In the genomic region with DNA sequence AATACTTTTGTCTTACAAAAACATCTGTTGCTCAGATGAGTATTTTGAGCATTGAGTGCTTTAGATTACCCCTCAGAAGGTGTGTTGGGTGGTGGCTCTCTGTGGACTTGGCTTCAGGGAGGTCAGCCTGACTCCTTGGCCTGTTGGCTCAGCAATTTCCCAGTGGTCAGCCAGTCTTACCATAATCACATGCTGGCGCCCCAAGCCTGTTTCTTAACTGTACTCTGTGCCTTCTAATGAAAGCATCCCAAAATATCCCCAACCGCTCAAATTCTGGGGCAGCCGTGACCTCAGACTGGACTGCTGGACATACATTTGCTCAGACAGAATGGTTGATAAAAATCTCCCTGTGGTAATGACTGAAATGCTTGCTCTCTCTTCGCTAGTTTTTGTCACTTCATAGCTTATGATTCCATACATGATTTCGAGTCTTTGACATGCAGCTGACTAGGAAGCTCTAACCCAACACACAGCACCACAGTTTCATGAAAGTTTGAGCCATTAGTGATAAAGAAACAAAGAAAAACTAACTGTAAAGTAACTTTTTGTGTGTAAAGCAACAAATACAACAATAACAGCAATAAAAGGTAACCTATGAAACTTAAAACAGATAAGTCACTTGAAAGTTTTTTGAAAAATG, we compare ENCODE assay signal across 13 cellular contexts.
A peak's percentile ranks its signal among the peaks of the same experiment; 100 is the strongest.
DNase-seq lines count a peak whose midpoint lies in the region; ATAC-seq and TF ChIP-seq lines count a peak whose summit lies in the region.
"Had no signal": no experiment of that assay in that cellular context is flagged by ENCODE, and none has a peak within 500 bp of the region (broad histone marks: within the 10 kb centered on the region; RNA-seq: fewer than 3 reads in every experiment).

No MANE protein-coding gene starts in this region.

- CTCF ChIA-PET in activated CD8-positive, alpha-beta T cell treated with anti-CD3 and anti-CD28 coated beads for 36 hours (lab: Charles Lee) = no interaction called here

- no peak overlapping the region for H3K27ac Mint-ChIP-seq in activated CD8-positive, alpha-beta T cell treated with anti-CD3 and anti-CD28 coated beads for 36 hours
- H3K27ac Mint-ChIP-seq: effector memory CD8-positive, alpha-beta T cell had no signal

- peak; percentile 78 for DNase-seq in medulla oblongata (ENCODE audit: extremely low spot score)
- no peak for DNase-seq in effector CD8-positive, alpha-beta T cell (lab: John Stamatoyannopoulos, UW)
- no peak for DNase-seq in activated CD8-positive, alpha-beta T cell treated with anti-CD3 and anti-CD28 coated beads for 36 hours
- DNase-seq in hepatic stellate cell (ENCODE audit: low spot score) = no peak
- no peak for DNase-seq in coronary artery (ENCODE audit: low spot score)
- DNase-seq: activated CD8-positive, alpha-beta memory T cell treated with anti-CD3 and anti-CD28 coated beads for 24 hours; effector memory CD8-positive, alpha-beta T cell; NCI-H1092 treated with DMSO at 0.1 percent for 48 hours; stomach had no signal

- no peaks in the 10 kb centered on the region for H3K9me3 Mint-ChIP-seq in activated CD8-positive, alpha-beta T cell treated with anti-CD3 and anti-CD28 coated beads for 36 hours

- no peaks in the 10 kb centered on the region for H3K9me2 ChIP-seq in OCI-LY1 (ENCODE audit: low read depth, low read length)

- no peaks in the 10 kb centered on the region for H3F3A ChIP-seq in OCI-LY1 (ENCODE audit: insufficient read depth, low read length)

- intact Hi-C loops in activated CD8-positive, alpha-beta T cell treated with anti-CD3 and anti-CD28 coated beads for 36 hours (cut with micrococcal nuclease) = no loop called here

- no peaks in the 10 kb centered on the region for H3K36me3 Mint-ChIP-seq in activated CD8-positive, alpha-beta T cell treated with anti-CD3 and anti-CD28 coated beads for 36 hours (ENCODE audit: low read depth)

- H3K27me3 ChIP-seq in BLaER1 treated with 17β-estradiol and CSF1 and Interleukin-3, amounts not matched to agents 10 nM and 100 nM = no peaks in the 10 kb centered on the region
- no peaks in the 10 kb centered on the region for H3K27me3 ChIP-seq in OCI-LY1 (ENCODE audit: insufficient read depth, low read length)
- H3K27me3 ChIP-seq: stomach had no signal

- TF ChIP-seq CTCF in OCI-LY1 (IDR thresholded peaks at IDR 0.05; ENCODE audit: low read length) (no peak), coronary artery (IDR thresholded peaks at IDR 0.05) (no peak)
- no peak for TF ChIP-seq CTCF in activated CD8-positive, alpha-beta T cell treated with anti-CD3 and anti-CD28 coated beads for 36 hours (IDR thresholded peaks at IDR 0.05)

- H3K9me3 ChIP-seq in BLaER1 treated with 17β-estradiol and CSF1 and Interleukin-3, amounts not matched to agents 10 nM and 100 nM (replicated peaks in 1 of 11) = no peaks in the 10 kb centered on the region
- no peaks in the 10 kb centered on the region for H3K9me3 ChIP-seq in OCI-LY1 (ENCODE audit: low read length)
- H3K9me3 ChIP-seq: stomach had no signal

- H3K9ac ChIP-seq in BLaER1 treated with 17β-estradiol and CSF1 and Interleukin-3, amounts not matched to agents 10 nM and 100 nM = peak overlapping the region in 6 of 11 experiments; percentile 28 to 58 (median 42); a peak in 9 of 22 replicates
- H3K9ac ChIP-seq in OCI-LY1 (ENCODE audit: low read length) = peak overlapping the region; percentile 18

- H3K4me3 ChIP-seq in BLaER1 treated with 17β-estradiol and CSF1 and Interleukin-3, amounts not matched to agents 10 nM and 100 nM = no peak overlapping the region
- H3K4me3 ChIP-seq in OCI-LY1 (ENCODE audit: low read depth, low read length, poor library complexity, severe bottlenecking) = peak overlapping the region; percentile 11
- no peak overlapping the region for H3K4me3 ChIP-seq in coronary artery
- H3K4me3 ChIP-seq: smooth muscle cell, stomach had no signal

- H3K27ac ChIP-seq in BLaER1 treated with 17β-estradiol and CSF1 and Interleukin-3, amounts not matched to agents 10 nM and 100 nM = peak overlapping the region; percentile 33 to 86 (median 76); a peak in 20 of 22 replicates
- H3K27ac ChIP-seq in OCI-LY1 (ENCODE audit: low read depth, low read length, poor library complexity, severe bottlenecking) (peak overlapping the region; percentile 68), coronary artery (no peak overlapping the region)
- H3K27ac ChIP-seq: stomach had no signal

- H3K4me3 Mint-ChIP-seq in activated CD8-positive, alpha-beta T cell treated with anti-CD3 and anti-CD28 coated beads for 36 hours = no peak overlapping the region
- H3K4me3 Mint-ChIP-seq: effector memory CD8-positive, alpha-beta T cell had no signal

- no peaks in the 10 kb centered on the region for H3K27me3 Mint-ChIP-seq in activated CD8-positive, alpha-beta T cell treated with anti-CD3 and anti-CD28 coated beads for 36 hours
- H3K27me3 Mint-ChIP-seq: effector memory CD8-positive, alpha-beta T cell had no signal

- peak; percentile 45 for ATAC-seq in GM21390 (IDR thresholded peaks at IDR 0.05; ENCODE audit: unreplicated experiment)
- ATAC-seq in activated CD8-positive, alpha-beta T cell treated with anti-CD3 and anti-CD28 coated beads for 36 hours = no peak
- ATAC-seq: effector memory CD8-positive, alpha-beta T cell had no signal

- no peaks in the 10 kb centered on the region for H3K36me3 ChIP-seq in BLaER1 treated with 17β-estradiol and CSF1 and Interleukin-3, amounts not matched to agents 10 nM and 100 nM
- no peaks in the 10 kb centered on the region for H3K36me3 ChIP-seq in OCI-LY1 (ENCODE audit: insufficient read depth, low read length)
- H3K36me3 ChIP-seq: stomach had no signal

- peak overlapping the region; percentile 68 for H2AFZ ChIP-seq in OCI-LY1 (ENCODE audit: low read length)

- no peaks in the 10 kb centered on the region for H4K20me1 ChIP-seq in BLaER1 treated with 17β-estradiol and CSF1 and Interleukin-3, amounts not matched to agents 10 nM and 100 nM
- no peaks in the 10 kb centered on the region for H4K20me1 ChIP-seq in OCI-LY1 (ENCODE audit: insufficient read depth, low read length)

- peaks cover 0 to 76% (median 40%) of the 10 kb centered on the region in 10 experiments; a peak in 16 of 20 replicates for H3K4me1 ChIP-seq in BLaER1 treated with 17β-estradiol and CSF1 and Interleukin-3, amounts not matched to agents 10 nM and 100 nM
- H3K4me1 ChIP-seq in OCI-LY1 (ENCODE audit: insufficient read depth, low read length, severe bottlenecking) = peaks cover 63% of the 10 kb centered on the region
- H3K4me1 ChIP-seq: stomach had no signal

- peak overlapping the region in 8 of 11 experiments; percentile 49 to 76 (median 66); a peak in 17 of 22 replicates for H3K4me2 ChIP-seq in BLaER1 treated with 17β-estradiol and CSF1 and Interleukin-3, amounts not matched to agents 10 nM and 100 nM
- peak overlapping the region; percentile 46 for H3K4me2 ChIP-seq in OCI-LY1 (ENCODE audit: low read length)
- H3K4me2 ChIP-seq: smooth muscle cell had no signal

- POLR2A ChIA-PET in activated CD8-positive, alpha-beta T cell treated with anti-CD3 and anti-CD28 coated beads for 36 hours (lab: Charles Lee) = no interaction called here

- no peaks in the 10 kb centered on the region for H3K79me2 ChIP-seq in OCI-LY1 (ENCODE audit: insufficient read depth, low read length)

- no peaks in the 10 kb centered on the region for H3K4me1 Mint-ChIP-seq in activated CD8-positive, alpha-beta T cell treated with anti-CD3 and anti-CD28 coated beads for 36 hours (ENCODE audit: low read depth)

Comparison
In these comparisons a context has a peak if more than half of its experiments do, and no peak if none do; other contexts are left out.
1. H3K27ac ChIP-seq: peak in BLaER1 treated with 17β-estradiol and CSF1 and Interleukin-3, amounts not matched to agents 10 nM and 100 nM (11 of 11) and OCI-LY1 (single experiment); none in coronary artery (0 of 2).